Comparison of ENCODE assay signal across 21 cellular contexts in genomic region chr3:171757377-171758034, GRCh38. TPM values are rescaled to one million over a fixed set of nuclear protein-coding genes. Genes with fewer than 3 reads are reported as not detected.
DNase-seq lines count a peak whose midpoint lies in the region; ATAC-seq, FAIRE-seq and TF ChIP-seq lines count a peak whose summit lies in the region.
"Had no signal": no experiment of that assay in that cellular context is flagged by ENCODE, and none has a peak within 500 bp of the region (broad histone marks: within the 10 kb centered on the region; RNA-seq: fewer than 3 reads in every experiment).

No MANE protein-coding gene starts in this region.

- no peak overlapping the region for H3K4ac ChIP-seq in mesenchymal stem cell (ENCODE audit: low read depth in 1 of 2, low read length in 2 of 2)

- no peak overlapping the region for H2BK120ac ChIP-seq in mesenchymal stem cell (ENCODE audit: low read depth, low read length)

- no peak overlapping the region for H2AFZ ChIP-seq in HepG2 (ENCODE audit: low read length)
- no peak overlapping the region for H2AFZ ChIP-seq in mesenchymal stem cell (ENCODE audit: low read depth, low read length)

- no peak overlapping the region for H3K4me3 ChIP-seq in liver (ENCODE audit: low read depth in 1 of 3, low read length in 3 of 3)
- H3K4me3 ChIP-seq in HepG2 (replicated peaks in 1 of 3; ENCODE audit: insufficient read depth in 1 of 3, low read depth in 2 of 3, low read length in 3 of 3), result no peak overlapping the region
- no peak overlapping the region for H3K4me3 ChIP-seq in mesenchymal stem cell (ENCODE audit: insufficient read depth in 1 of 2, low read depth in 1 of 2, low read length in 2 of 2)
- H3K4me3 ChIP-seq: BLaER1, SJCRH30 had no signal

- H4K91ac ChIP-seq in mesenchymal stem cell (ENCODE audit: low read length), result no peak overlapping the region

- BruUV-seq in HepG2 (replicated peaks; lab: Mats Ljungman, UMichigan), result no TSS peak

- H3K36me3 ChIP-seq in liver (ENCODE audit: control insufficient read depth in 4 of 4, insufficient read depth in 3 of 4, low read depth in 1 of 4, low read length in 3 of 4) (no peaks in the 10 kb centered on the region), HepG2 (replicated peaks in 1 of 2; ENCODE audit: control insufficient read depth in 1 of 2, insufficient read depth in 2 of 2, low read length in 2 of 2) (peaks cover 3 to 8% of the 10 kb centered on the region in 2 experiments), mesenchymal stem cell (ENCODE audit: control insufficient read depth in 1 of 2, insufficient read depth in 2 of 2, low read depth in 1 of 2, low read length in 2 of 2) (no peaks in the 10 kb centered on the region)
- H3K36me3 ChIP-seq: BLaER1, SJCRH30 had no signal

- no peak for TF ChIP-seq RAD21 in liver (IDR thresholded peaks at IDR 0.05)
- TF ChIP-seq RAD21 in HepG2 (CRISPR knock-in tag; IDR thresholded peaks at IDR 0.05), result no peak

- peaks cover 77% of the 10 kb centered on the region for H4K20me1 ChIP-seq in HepG2 (ENCODE audit: insufficient read depth, low read length)
- H4K20me1 ChIP-seq: BLaER1 had no signal

- no peak for FAIRE-seq in HepG2 (lab: Jason Lieb, UNC)
- FAIRE-seq: G401.6, GM12892, H1 had no signal

- TF ChIP-seq EP300 in HepG2 (IDR thresholded peaks at IDR 0.05; ENCODE audit: low read depth in 2 of 2, low read length in 2 of 2) (no peak), HepG2 (CRISPR knock-in tag; IDR thresholded peaks at IDR 0.05; ENCODE audit: borderline replicate concordance) (no peak)

- CTCF ChIA-PET in HepG2 (lab: Yijun Ruan, JAX; ENCODE audit: low intra/inter-chr PET ratio, low total read pairs), result no interaction called here

- no peak overlapping the region for H3K9ac ChIP-seq in liver (ENCODE audit: low read depth in 1 of 2, low read length in 2 of 2)
- no peak overlapping the region for H3K9ac ChIP-seq in HepG2 (ENCODE audit: insufficient read depth, low read depth, low read length)
- peak overlapping the region; percentile 6 for H3K9ac ChIP-seq in mesenchymal stem cell (ENCODE audit: low read length)
- H3K9ac ChIP-seq: BLaER1 had no signal

- no peak overlapping the region for H3K18ac ChIP-seq in mesenchymal stem cell (ENCODE audit: low read depth in 1 of 2, low read length in 2 of 2)

- ATAC-seq in HepG2, result no peak
- ATAC-seq: CD8-positive, alpha-beta T cell; PC-3 had no signal

- H3K4me2 ChIP-seq in HepG2 (ENCODE audit: low read depth, low read length) (no peak overlapping the region), mesenchymal stem cell (ENCODE audit: low read length, poor library complexity, severe bottlenecking) (no peak overlapping the region)
- H3K4me2 ChIP-seq: BLaER1 had no signal

- H3K27me3 ChIP-seq in liver (ENCODE audit: control insufficient read depth in 4 of 4, insufficient read depth in 4 of 4, low read length in 3 of 4) (no peaks in the 10 kb centered on the region), HepG2 (ENCODE audit: control insufficient read depth in 1 of 2, insufficient read depth in 2 of 2, low read length in 2 of 2) (no peaks in the 10 kb centered on the region), mesenchymal stem cell (ENCODE audit: control insufficient read depth in 1 of 2, insufficient read depth in 1 of 2, low read length in 2 of 2) (no peaks in the 10 kb centered on the region)
- H3K27me3 ChIP-seq: BLaER1, SJCRH30 had no signal

- POLR2A ChIA-PET in HepG2 (lab: Yijun Ruan, JAX), result no interaction called here

- DNase-seq in HepG2 (ENCODE audit: low spot score), result no peak
- DNase-seq in dermis blood vessel endothelial cell, result peak; percentile 15
- no peak for DNase-seq in mesenchymal stem cell
- no peak for DNase-seq in NAMALWA (ENCODE audit: low spot score)
- no peak for DNase-seq in SK-N-DZ (ENCODE audit: low spot score)
- no peak for DNase-seq in iPS-NIHi11 (ENCODE audit: low spot score)
- no peak for DNase-seq in stimulated activated CD4-positive, alpha-beta T cell treated with anti-CD3 and anti-CD28 coated beads, Interleukin-15, amount 100 ng/mL, for 24 hours
- DNase-seq: CD8-positive, alpha-beta T cell; DND-41; IMR-90; Karpas-422; NCI-H187 treated with DMSO at 0.1 percent for 48 hours; NCI-H446; PC-3; SJCRH30 had no signal

- H3K79me2 ChIP-seq in HepG2 (ENCODE audit: insufficient read depth, low read length), result peaks cover 95% of the 10 kb centered on the region

- peaks cover 5 to 22% (median 9%) of the 10 kb centered on the region in 4 donors for H3K4me1 ChIP-seq in liver (ENCODE audit: control insufficient read depth in 4 of 4, insufficient read depth in 4 of 4, low read length in 3 of 4)
- H3K4me1 ChIP-seq in HepG2 (ENCODE audit: insufficient read depth, low read length), result peaks cover 10% of the 10 kb centered on the region; the same call in 1 of the 2 replicates
- H3K4me1 ChIP-seq in mesenchymal stem cell (ENCODE audit: control insufficient read depth, insufficient read depth, low read depth, low read length), result peaks cover 2% of the 10 kb centered on the region
- H3K4me1 ChIP-seq: BLaER1, SJCRH30 had no signal

- no peak overlapping the region for H2BK5ac ChIP-seq in mesenchymal stem cell (ENCODE audit: low read depth, low read length, poor library complexity, severe bottlenecking)

- TF ChIP-seq POLR2A in HepG2 (IDR thresholded peaks at IDR 0.05; ENCODE audit: insufficient read depth in 1 of 2, low read depth in 2 of 2, low read length in 2 of 2), result no peak

- H2BK12ac ChIP-seq in mesenchymal stem cell (ENCODE audit: low read length in 2 of 2), result no peak overlapping the region

- no peak overlapping the region for H2BK15ac ChIP-seq in mesenchymal stem cell (ENCODE audit: low read depth, poor library complexity, severe bottlenecking)

- H3K27ac ChIP-seq in liver (ENCODE audit: low read depth in 1 of 2, low read length in 2 of 2) (no peak overlapping the region), HepG2 (ENCODE audit: extremely low read length, insufficient read depth, low read length) (no peak overlapping the region), mesenchymal stem cell (ENCODE audit: low read length, poor library complexity, severe bottlenecking) (no peak overlapping the region)
- H3K27ac ChIP-seq: BLaER1, RWPE1, SJCRH30 had no signal

- in situ Hi-C loops in HepG2 (cut with HindIII; ENCODE audit: extremely low pct_ligation_motif_present, low pct_unique_long_range_greater_than_20kb), result no loop called here

- no peak overlapping the region for H3K14ac ChIP-seq in mesenchymal stem cell (ENCODE audit: low read length in 2 of 2)

- TF ChIP-seq CTCF in liver (IDR thresholded peaks at IDR 0.05; ENCODE audit: low read depth, low read length, missing input control) (no peak), HepG2 (CRISPR knock-in tag; IDR thresholded peaks at IDR 0.05) (no peak)

- H3K9me3 ChIP-seq in liver (ENCODE audit: control insufficient read depth in 4 of 4, low read length in 3 of 4) (no peaks in the 10 kb centered on the region), HepG2 (ENCODE audit: low read length) (no peaks in the 10 kb centered on the region), mesenchymal stem cell (ENCODE audit: control insufficient read depth, low read length) (no peaks in the 10 kb centered on the region)
- H3K9me3 ChIP-seq: BLaER1, SJCRH30 had no signal

- no peak overlapping the region for H3K23ac ChIP-seq in mesenchymal stem cell (ENCODE audit: low read length in 2 of 2)

- no peak overlapping the region for H4K8ac ChIP-seq in mesenchymal stem cell (ENCODE audit: low read length)

- 41% methylated on average over 4 of the region's 4 CpGs for WGBS in liver
- 96% methylated on average over 4 of the region's 4 CpGs for WGBS in HepG2 (ENCODE audit: low lambda C conversion rate)
- 100% methylated on average over 4 of the region's 4 CpGs for WGBS in mesenchymal stem cell

- H3K79me1 ChIP-seq in mesenchymal stem cell (replicated peaks; ENCODE audit: low read length, poor library complexity, severe bottlenecking), result peaks cover 28% of the 10 kb centered on the region

- H2AK5ac ChIP-seq in mesenchymal stem cell (ENCODE audit: low read length, severe bottlenecking), result no peak overlapping the region

- intact Hi-C loops in HepG2 (cut with micrococcal nuclease; ENCODE audit: unreplicated experiment), result no loop called here

TF ChIP-seq in HepG2, 621 proteins besides CTCF, POLR2A, EP300 and RAD21:
- TF ChIP-seq MED13 (CRISPR knock-in tag; IDR thresholded peaks at IDR 0.05) (no peak), NAIF1 (CRISPR knock-in tag; IDR thresholded peaks at IDR 0.05; ENCODE audit: borderline replicate concordance) (no peak), FOXK2 (IDR thresholded peaks at IDR 0.05) (no peak)
TF ChIP-seq in HepG2: peak in this region for 0.

RNA-seq across cellular contexts. Expression of gene PLD1, which starts 52.8 kb away (rescaled TPM):
- 10 to 100 TPM; 26.7 to 31.5 TPM for total RNA-seq in liver
- 10 to 100 TPM in 1 of 2 donors, 1 to 10 TPM in 1; 4.9 to 10.5 TPM for polyA plus RNA-seq in liver
- total RNA-seq in HepG2 (2016; rRNA removed; fragmentation: Illumina TruSeq; extraction: Trizol), result 27.1 and 33.6 TPM in 2 replicates
- total RNA-seq in HepG2 (2016; cell fraction: cytosol; rRNA removed; fragmentation: Illumina TruSeq; extraction: Trizol; ENCODE audit: low read depth), result 12.6 and 14.9 TPM in 2 replicates
- 28.7 and 35.7 TPM in 2 replicates for total RNA-seq in HepG2 (2016; cell fraction: insoluble cytoplasmic fraction; rRNA removed; fragmentation: Illumina TruSeq; extraction: Trizol)
- 12.9 and 13.9 TPM in 2 replicates for total RNA-seq in HepG2 (2016; cell fraction: membrane; rRNA removed; fragmentation: Illumina TruSeq; extraction: Trizol)
- 61.9 and 62.3 TPM in 2 replicates for total RNA-seq in HepG2 (2016; cell fraction: nucleus; rRNA removed; fragmentation: Illumina TruSeq; extraction: Trizol)
- 50.3 and 59.4 TPM in 2 replicates for polyA plus RNA-seq in HepG2 (2011; rRNA removed)
- polyA plus RNA-seq in HepG2 (2011; cell fraction: cytosol; rRNA removed), result 28.6 and 41.2 TPM in 2 replicates
- 71.6 and 77.3 TPM in 2 replicates for polyA plus RNA-seq in HepG2 (2011; cell fraction: nucleus; rRNA removed)
- 41.8 and 49.9 TPM in 2 replicates for polyA plus RNA-seq in HepG2 (2012)
- 3.8 and 4.4 TPM in 2 replicates for polyA plus RNA-seq in HepG2 (2016; cell fraction: cytosol; fragmentation: Illumina TruSeq; extraction: Trizol; ENCODE audit: low read depth)
- 25.0 and 25.2 TPM in 2 replicates for polyA plus RNA-seq in HepG2 (2016; cell fraction: insoluble cytoplasmic fraction; fragmentation: Illumina TruSeq; extraction: Trizol; ENCODE audit: low read depth)
- polyA plus RNA-seq in HepG2 (2016; cell fraction: membrane; fragmentation: Illumina TruSeq; extraction: Trizol; ENCODE audit: low read depth), result 6.2 and 6.8 TPM in 2 replicates
- 33.1 and 33.7 TPM in 2 replicates for polyA plus RNA-seq in HepG2 (2016; cell fraction: nucleus; fragmentation: Illumina TruSeq; extraction: Trizol; ENCODE audit: insufficient read depth, low read depth)
- polyA minus RNA-seq in HepG2 (2011; rRNA and poly(A)+ RNA removed; ENCODE audit: low replicate concordance), result 21.7 and 144 TPM in 2 replicates
- 63.4 and 75.3 TPM in 2 replicates for polyA minus RNA-seq in HepG2 (2011; cell fraction: cytosol; rRNA and poly(A)+ RNA removed)
- polyA minus RNA-seq in HepG2 (2011; cell fraction: nucleus; rRNA and poly(A)+ RNA removed), result 391 and 460 TPM in 2 replicates
- 66.2 and 88.7 TPM in 2 replicates for total RNA-seq in dermis blood vessel endothelial cell
- 18.9 TPM for polyA plus RNA-seq in mesenchymal stem cell (2013, experiment 1 of 2)
- 18.3 TPM for polyA plus RNA-seq in mesenchymal stem cell (2013, experiment 2 of 2)
- polyA plus RNA-seq in SK-N-DZ (2014; cell fraction: cytosol; rRNA removed), result 3.1 TPM in 1 of 2 replicates, not detected in the other
- polyA plus RNA-seq in SK-N-DZ (2014; cell fraction: nucleus; rRNA removed), result 0.02 TPM in 1 of 2 replicates, not detected in the other
